16 cellular contexts compared by ENCODE assay signal in the genomic region with DNA sequence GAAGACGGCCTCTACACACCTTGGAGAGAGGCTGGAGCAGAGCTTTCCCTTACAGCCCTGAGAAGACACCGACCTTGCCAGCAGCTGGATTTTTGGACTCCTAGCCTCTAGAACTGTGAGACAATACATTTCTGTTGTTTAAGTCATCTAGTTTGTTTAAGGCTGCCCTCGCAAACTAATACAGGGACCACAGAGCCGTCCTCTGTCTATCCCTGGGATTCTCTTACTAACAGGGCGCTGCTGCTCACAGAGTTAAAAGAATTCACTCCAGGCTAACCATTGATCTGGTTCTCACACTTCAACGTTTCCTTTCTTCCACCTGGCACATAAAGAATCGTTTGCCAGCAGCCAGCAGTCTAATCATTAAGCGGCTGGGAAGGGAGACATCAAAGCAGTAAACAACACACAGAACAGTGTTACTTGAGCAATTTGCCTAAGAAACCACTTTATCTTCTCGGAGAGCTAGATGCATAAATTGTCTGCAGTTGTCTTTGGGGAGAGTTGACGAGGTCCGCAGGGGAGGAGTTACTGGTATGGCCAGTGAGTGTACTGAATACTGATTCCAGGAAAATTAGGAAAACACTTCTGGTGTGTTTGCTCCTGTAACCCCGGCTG.
A peak's percentile ranks its signal among the peaks of the same experiment; 100 is the strongest.
DNase-seq lines count a peak whose midpoint lies in the region; FAIRE-seq and TF ChIP-seq lines count a peak whose summit lies in the region.
"Had no signal": no experiment of that assay in that cellular context is flagged by ENCODE, and none has a peak within 500 bp of the region (broad histone marks: within the 10 kb centered on the region; RNA-seq: fewer than 3 reads in every experiment).

No MANE protein-coding gene starts in this region.

- no peak overlapping the region for H3K27ac ChIP-seq in H1 (ENCODE audit: low read depth, low read length)
- H3K27ac ChIP-seq in mesenchymal stem cell (ENCODE audit: low read length, poor library complexity, severe bottlenecking) = peak overlapping the region; percentile 39
- peak overlapping the region in 1 of 2 donors; percentile 24 for H3K27ac ChIP-seq in small intestine (ENCODE audit: low read depth in 1 of 2, low read length in 1 of 2)
- H3K27ac ChIP-seq in sigmoid colon = peak overlapping the region in 1 of 4 donors; percentile 45
- H3K27ac ChIP-seq: BLaER1 treated with 17β-estradiol and CSF1 and Interleukin-3, amounts not matched to agents 10 nM and 100 nM; epithelial cell of prostate had no signal

- TF ChIP-seq POLR2A in H1 (IDR thresholded peaks at IDR 0.05; ENCODE audit: control extremely low read depth in 1 of 2, low read depth in 2 of 2, low read length in 2 of 2) = no peak
- no peak for TF ChIP-seq POLR2A in sigmoid colon (IDR thresholded peaks at IDR 0.05)

- no peak overlapping the region for H2BK120ac ChIP-seq in H1 (replicated peaks; ENCODE audit: low read depth, low read length)
- no peak overlapping the region for H2BK120ac ChIP-seq in mesenchymal stem cell (ENCODE audit: low read depth, low read length)

- H3K23ac ChIP-seq in H1 (ENCODE audit: insufficient read length) (no peak overlapping the region), mesenchymal stem cell (ENCODE audit: low read length in 2 of 2) (no peak overlapping the region)

- H3K4me1 ChIP-seq in H1 (replicated peaks in 1 of 4; ENCODE audit: control insufficient read depth in 3 of 4, insufficient read depth in 4 of 4, low read length in 3 of 4) = no peaks in the 10 kb centered on the region
- peaks cover 7% of the 10 kb centered on the region for H3K4me1 ChIP-seq in mesenchymal stem cell (ENCODE audit: control insufficient read depth, insufficient read depth, low read depth, low read length)
- peaks cover 0 to 2% of the 10 kb centered on the region in 2 donors for H3K4me1 ChIP-seq in small intestine (ENCODE audit: control insufficient read depth in 2 of 2, insufficient read depth in 1 of 2, low read depth in 1 of 2, low read length in 1 of 2)
- H3K4me1 ChIP-seq in sigmoid colon = peaks cover 0 to 16% (median 7%) of the 10 kb centered on the region in 4 donors

- no peak for FAIRE-seq in H1 (lab: Jason Lieb, UNC)
- no peak for FAIRE-seq in small intestine (lab: Jason Lieb, UNC)
- no peak for FAIRE-seq in HTR-8/SVneo (lab: Jason Lieb, UNC)

- no peaks in the 10 kb centered on the region for H4K20me1 ChIP-seq in H1 (replicated peaks in 1 of 2; ENCODE audit: control insufficient read depth in 1 of 2, insufficient read depth in 2 of 2, low read length in 2 of 2)
- H4K20me1 ChIP-seq: BLaER1 treated with 17β-estradiol and CSF1 and Interleukin-3, amounts not matched to agents 10 nM and 100 nM had no signal

- WGBS in H1 (ENCODE audit: extremely low coverage in 1 of 2, insufficient coverage in 1 of 2, insufficient read length in 1 of 2, insufficient replicate concordance in 2 of 2, low coverage in 1 of 2, low lambda C conversion rate in 2 of 2, missing lambda C conversion rate in 1 of 2), 2 experiments = 79% methylated on average over 11 of the region's 12 CpGs; no CpG with 5 or more reads in 1 of the 2 experiments
- WGBS in mesenchymal stem cell = 45% methylated on average over 11 of the region's 12 CpGs
- 11 to 36% (median 25%) methylated on average over 12 of the region's 12 CpGs for WGBS in small intestine, 3 donors
- WGBS in sigmoid colon, 2 donors = 11 to 45% methylated on average over 12 of the region's 12 CpGs

- H2BK5ac ChIP-seq in H1 (ENCODE audit: low read depth, low read length) (no peak overlapping the region), mesenchymal stem cell (ENCODE audit: low read depth, low read length, poor library complexity, severe bottlenecking) (no peak overlapping the region)

- H3K23me2 ChIP-seq in H1 (ENCODE audit: low read depth, low read length) = no peaks in the 10 kb centered on the region

- H2BK20ac ChIP-seq in H1 (ENCODE audit: low read length) = no peak overlapping the region

- TF ChIP-seq CTCF in H1 (IDR thresholded peaks at IDR 0.05; ENCODE audit: control extremely low read depth in 1 of 3, insufficient read depth in 1 of 3, low read depth in 1 of 3, low read length in 3 of 3) (no peak), sigmoid colon (IDR thresholded peaks at IDR 0.05) (no peak)

- no peak for TF ChIP-seq EP300 in H1 (IDR thresholded peaks at IDR 0.05; ENCODE audit: borderline replicate concordance in 1 of 2, low read depth in 2 of 2, low read length in 2 of 2)
- TF ChIP-seq EP300 in sigmoid colon (IDR thresholded peaks at IDR 0.05) = no peak

- CTCF ChIA-PET in H1 (lab: Charles Lee; ENCODE audit: partially characterized antibody) = interaction anchor here (2.0 kb wide), 1 partner anchor 122 kb away, joined by 5 read pairs; no protein-coding TSS in a partner anchor

- H3K18ac ChIP-seq in H1 (ENCODE audit: extremely low read depth, low read length) = no peak overlapping the region
- no peak overlapping the region for H3K18ac ChIP-seq in mesenchymal stem cell (ENCODE audit: low read depth in 1 of 2, low read length in 2 of 2)

- H2BK15ac ChIP-seq in H1 (ENCODE audit: low read length) = no peak overlapping the region
- no peak overlapping the region for H2BK15ac ChIP-seq in mesenchymal stem cell (ENCODE audit: low read depth, poor library complexity, severe bottlenecking)

- H3K79me2 ChIP-seq in H1 (ENCODE audit: control insufficient read depth in 1 of 2, insufficient read depth in 2 of 2, low read length in 2 of 2) = no peaks in the 10 kb centered on the region

- H2AFZ ChIP-seq in H1 (ENCODE audit: low read length) (peak overlapping the region; percentile 77; the same call in 1 of the 2 replicates), mesenchymal stem cell (ENCODE audit: low read depth, low read length) (no peak overlapping the region)

- no peak overlapping the region for H2AK5ac ChIP-seq in H1 (ENCODE audit: low read depth, low read length)
- H2AK5ac ChIP-seq in mesenchymal stem cell (ENCODE audit: low read length, severe bottlenecking) = no peak overlapping the region

- H3K9me3 ChIP-seq in H1 (ENCODE audit: insufficient read depth in 2 of 2, low read depth in 1 of 2, low read length in 1 of 2) = peaks cover 0 to 5% of the 10 kb centered on the region in 2 experiments; a peak in 2 of 4 replicates
- H3K9me3 ChIP-seq in mesenchymal stem cell (ENCODE audit: control insufficient read depth, low read length) = peaks cover 6% of the 10 kb centered on the region
- no peaks in the 10 kb centered on the region for H3K9me3 ChIP-seq in small intestine (ENCODE audit: control insufficient read depth, low read depth)
- H3K9me3 ChIP-seq in sigmoid colon = peaks cover 0 to 3% (median 0%) of the 10 kb centered on the region in 4 donors

- H3K36me3 ChIP-seq in H1 (ENCODE audit: control insufficient read depth in 2 of 4, insufficient read depth in 4 of 4, low read length in 3 of 4) (no peaks in the 10 kb centered on the region), mesenchymal stem cell (ENCODE audit: control insufficient read depth in 1 of 2, insufficient read depth in 2 of 2, low read depth in 1 of 2, low read length in 2 of 2) (no peaks in the 10 kb centered on the region), small intestine (ENCODE audit: control insufficient read depth in 2 of 2, insufficient read depth in 2 of 2, low read length in 2 of 2) (no peaks in the 10 kb centered on the region), sigmoid colon (no peaks in the 10 kb centered on the region)
- H3K36me3 ChIP-seq: BLaER1 treated with 17β-estradiol and CSF1 and Interleukin-3, amounts not matched to agents 10 nM and 100 nM had no signal

- peak; percentile 19 for DNase-seq in NCI-H526 treated with DMSO at 0.1 percent for 48 hours (lab: John Stamatoyannopoulos, UW)
- no peak for DNase-seq in H1 (ENCODE audit: low read depth in 1 of 2, low spot score in 2 of 2)
- DNase-seq in mesenchymal stem cell = peak; percentile 49
- peak; percentile 46 for DNase-seq in small intestine
- no peak for DNase-seq in dermis blood vessel endothelial cell
- no peak for DNase-seq in NCI-H1930 (lab: John Stamatoyannopoulos, UW)
- no peak for DNase-seq in sigmoid colon
- no peak for DNase-seq in HTR-8/SVneo (ENCODE audit: insufficient read length, low spot score)
- DNase-seq: activated CD8-positive, alpha-beta memory T cell treated with anti-CD3 and anti-CD28 coated beads, Interleukin-2, amount 50 U/mL, for 4 hours; DND-41; NCI-H446; PC-3; stimulated activated CD4-positive, alpha-beta T cell treated with anti-CD3 and anti-CD28 coated beads, Interleukin-4, amount 100 ng/mL, for 4 hours; SW 1271 had no signal

- no peaks in the 10 kb centered on the region for H3K27me3 ChIP-seq in H1 (replicated peaks in 1 of 4; ENCODE audit: control insufficient read depth in 3 of 4, extremely low read depth in 1 of 4, insufficient read depth in 3 of 4, low read length in 3 of 4)
- no peaks in the 10 kb centered on the region for H3K27me3 ChIP-seq in mesenchymal stem cell (ENCODE audit: control insufficient read depth in 1 of 2, insufficient read depth in 1 of 2, low read length in 2 of 2)
- no peaks in the 10 kb centered on the region for H3K27me3 ChIP-seq in small intestine (ENCODE audit: control insufficient read depth in 2 of 2, insufficient read depth in 2 of 2, low read length in 2 of 2)
- no peaks in the 10 kb centered on the region for H3K27me3 ChIP-seq in sigmoid colon
- H3K27me3 ChIP-seq: BLaER1 treated with 17β-estradiol and CSF1 and Interleukin-3, amounts not matched to agents 10 nM and 100 nM had no signal

- H4K91ac ChIP-seq in H1 (replicated peaks; ENCODE audit: insufficient read length, low read length) (no peak overlapping the region), mesenchymal stem cell (ENCODE audit: low read length) (no peak overlapping the region)

- POLR2A ChIA-PET in H1 (lab: Charles Lee; ENCODE audit: partially characterized antibody) = no interaction called here

- H3K4me2 ChIP-seq in H1 (ENCODE audit: insufficient read depth in 1 of 2, low read depth in 2 of 2, low read length in 2 of 2) (no peak overlapping the region), mesenchymal stem cell (ENCODE audit: low read length, poor library complexity, severe bottlenecking) (peak overlapping the region; percentile 58)
- H3K4me2 ChIP-seq: BLaER1 treated with 17β-estradiol and CSF1 and Interleukin-3, amounts not matched to agents 10 nM and 100 nM had no signal

- no peak overlapping the region for H3K14ac ChIP-seq in H1 (ENCODE audit: insufficient read length)
- no peak overlapping the region for H3K14ac ChIP-seq in mesenchymal stem cell (ENCODE audit: low read length in 2 of 2)

- H3K9ac ChIP-seq in H1 (replicated peaks in 1 of 4; ENCODE audit: extremely low read depth in 1 of 4, low read depth in 3 of 4, low read length in 3 of 4) (no peak overlapping the region), mesenchymal stem cell (ENCODE audit: low read length) (peak overlapping the region; percentile 59)
- H3K9ac ChIP-seq: BLaER1 treated with 17β-estradiol and CSF1 and Interleukin-3, amounts not matched to agents 10 nM and 100 nM had no signal

- no peak overlapping the region for H2BK12ac ChIP-seq in H1 (ENCODE audit: low read depth, low read length)
- peak overlapping the region in 1 of 2 experiments; percentile 16 for H2BK12ac ChIP-seq in mesenchymal stem cell (ENCODE audit: low read length in 2 of 2)

- H3K4ac ChIP-seq in H1 (replicated peaks; ENCODE audit: insufficient read length, low read depth, low read length) = no peak overlapping the region
- H3K4ac ChIP-seq in mesenchymal stem cell (ENCODE audit: low read depth in 1 of 2, low read length in 2 of 2) = peak overlapping the region in 1 of 2 experiments; percentile 27

- H3K79me1 ChIP-seq in H1 (ENCODE audit: low read depth, low read length) = no peaks in the 10 kb centered on the region
- H3K79me1 ChIP-seq in mesenchymal stem cell (replicated peaks; ENCODE audit: low read length, poor library complexity, severe bottlenecking) = no peaks in the 10 kb centered on the region

- H3K56ac ChIP-seq in H1 (replicated peaks; ENCODE audit: insufficient read length, low read depth, low read length) = no peak overlapping the region

- intact Hi-C loops in sigmoid colon (cut with DNase I) = no loop called here

- H4K8ac ChIP-seq in H1 (ENCODE audit: extremely low read depth, insufficient read depth, low read length) (no peak overlapping the region), mesenchymal stem cell (ENCODE audit: low read length) (no peak overlapping the region)

- H4K5ac ChIP-seq in H1 (ENCODE audit: insufficient read length, low read depth, low read length) = no peak overlapping the region

- H3K4me3 ChIP-seq in H1 (ENCODE audit: extremely low read depth in 1 of 4, insufficient read depth in 2 of 4, low read depth in 3 of 4, low read length in 4 of 4) = no peak overlapping the region
- H3K4me3 ChIP-seq in mesenchymal stem cell (ENCODE audit: insufficient read depth in 1 of 2, low read depth in 1 of 2, low read length in 2 of 2) = peak overlapping the region in 1 of 2 experiments; percentile 73
- no peak overlapping the region for H3K4me3 ChIP-seq in small intestine (ENCODE audit: low read depth in 1 of 2, low read length in 2 of 2)
- no peak overlapping the region for H3K4me3 ChIP-seq in sigmoid colon
- H3K4me3 ChIP-seq: BLaER1 treated with 17β-estradiol and CSF1 and Interleukin-3, amounts not matched to agents 10 nM and 100 nM had no signal

- TF ChIP-seq RAD21 in H1 (IDR thresholded peaks at IDR 0.05 in 1 of 2, conservative IDR thresholded peaks at IDR 0.05 in 1 of 2; ENCODE audit: low read depth in 2 of 2, low read length in 2 of 2) = no peak

Comparison
In these comparisons a context has a peak if more than half of its experiments do, and no peak if none do; other contexts are left out.
1. DNase-seq: peak in NCI-H526 treated with DMSO at 0.1 percent for 48 hours (single experiment), mesenchymal stem cell (single experiment) and small intestine (single experiment); none in H1 (0 of 2), dermis blood vessel endothelial cell (single experiment), NCI-H1930 (0 of 2), sigmoid colon (single experiment) and HTR-8/SVneo (single experiment).